Comparison of ENCODE assay signal across 9 cellular contexts in the genomic region with DNA sequence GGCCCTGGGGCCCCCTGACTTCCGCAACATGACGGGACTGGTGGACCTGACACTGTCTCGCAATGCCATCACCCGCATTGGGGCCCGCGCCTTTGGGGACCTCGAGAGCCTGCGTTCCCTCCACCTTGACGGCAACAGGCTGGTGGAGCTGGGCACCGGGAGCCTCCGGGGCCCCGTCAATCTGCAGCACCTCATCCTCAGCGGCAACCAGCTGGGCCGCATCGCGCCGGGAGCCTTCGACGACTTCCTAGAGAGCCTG. TPM values are rescaled to one million over a fixed set of nuclear protein-coding genes. Genes with fewer than 3 reads are reported as not detected.
A peak's percentile ranks its signal among the peaks of the same experiment; 100 is the strongest.
DNase-seq lines count a peak whose midpoint lies in the region; ATAC-seq and TF ChIP-seq lines count a peak whose summit lies in the region.
"Had no signal": no experiment of that assay in that cellular context is flagged by ENCODE, and none has a peak within 500 bp of the region (broad histone marks: within the 10 kb centered on the region; RNA-seq: fewer than 3 reads in every experiment).

No MANE protein-coding gene starts in this region.

- DNase-seq in HuH-7.5 (ENCODE audit: low spot score) (peak; percentile 82), astrocyte of the spinal cord (ENCODE audit: low read depth, low spot score) (no peak), vagina (ENCODE audit: extremely low spot score in 2 of 2) (no peak), NCI-H226 (no peak), NCI-H1105 (lab: John Stamatoyannopoulos, UW) (no peak)
- no peak for DNase-seq in naive thymus-derived CD4-positive, alpha-beta T cell
- DNase-seq: stimulated activated CD4-positive, alpha-beta T cell treated with anti-CD3 and anti-CD28 coated beads, Interleukin-2, amount 100 ng/mL, for 24 hours had no signal

- TF ChIP-seq CTCF in C4-2B (conservative IDR thresholded peaks at IDR 0.05) (no peak), astrocyte of the spinal cord (IDR thresholded peaks at IDR 0.05; ENCODE audit: low read depth, low read length) (no peak), vagina (IDR thresholded peaks at IDR 0.05) (no peak)

- H3K27ac ChIP-seq in C4-2B (peak overlapping the region; percentile 90; the same call in 1 of the 2 replicates), vagina (no peak overlapping the region)
- H3K27ac ChIP-seq in naive thymus-derived CD4-positive, alpha-beta T cell (ENCODE audit: low read depth, low read length): no peak overlapping the region

- peak overlapping the region; percentile 68 for H3K4me3 ChIP-seq in astrocyte of the spinal cord (ENCODE audit: low read depth, low read length)
- no peak overlapping the region for H3K4me3 ChIP-seq in naive thymus-derived CD4-positive, alpha-beta T cell (ENCODE audit: low read length)
- peak overlapping the region in 1 of 2 donors; percentile 84 for H3K4me3 ChIP-seq in vagina

- peak overlapping the region; percentile 18 to 84 (median 63) for H3K4me3 Mint-ChIP-seq in naive thymus-derived CD4-positive, alpha-beta T cell

- no peak for ATAC-seq in naive thymus-derived CD4-positive, alpha-beta T cell
- no peak for ATAC-seq in HG02610 (IDR thresholded peaks at IDR 0.05; ENCODE audit: unreplicated experiment)

- TF ChIP-seq POLR2A in vagina (IDR thresholded peaks at IDR 0.05): no peak

- in situ Hi-C loops in astrocyte of the spinal cord (cut with HindIII; ENCODE audit: low sequenced_read_pairs): no loop called here

- peaks cover 0 to 6% of the 10 kb centered on the region in 2 donors for H3K4me1 ChIP-seq in naive thymus-derived CD4-positive, alpha-beta T cell (ENCODE audit: control insufficient read depth in 2 of 2, insufficient read depth in 2 of 2, low read length in 2 of 2)
- peaks cover 17% of the 10 kb centered on the region for H3K4me1 ChIP-seq in vagina

- POLR2A ChIA-PET in naive thymus-derived CD4-positive, alpha-beta T cell (lab: Charles Lee): no interaction called here

- H3K4me1 Mint-ChIP-seq in naive thymus-derived CD4-positive, alpha-beta T cell: peaks cover 0 to 16% (median 6%) of the 10 kb centered on the region in 7 donors

- no peaks in the 10 kb centered on the region for H3K36me3 Mint-ChIP-seq in naive thymus-derived CD4-positive, alpha-beta T cell

- no peaks in the 10 kb centered on the region for H3K9me3 Mint-ChIP-seq in naive thymus-derived CD4-positive, alpha-beta T cell

- no peaks in the 10 kb centered on the region for H3K27me3 Mint-ChIP-seq in naive thymus-derived CD4-positive, alpha-beta T cell

- peak overlapping the region in 1 of 9 donors; percentile 38 for H3K27ac Mint-ChIP-seq in naive thymus-derived CD4-positive, alpha-beta T cell

- H3K36me3 ChIP-seq in naive thymus-derived CD4-positive, alpha-beta T cell (ENCODE audit: control insufficient read depth in 2 of 3, insufficient read depth in 3 of 3, low read length in 3 of 3): no peaks in the 10 kb centered on the region
- no peaks in the 10 kb centered on the region for H3K36me3 ChIP-seq in vagina

- no peaks in the 10 kb centered on the region for H3K27me3 ChIP-seq in naive thymus-derived CD4-positive, alpha-beta T cell (ENCODE audit: control insufficient read depth in 2 of 2, insufficient read depth in 2 of 2, low read length in 2 of 2)
- H3K27me3 ChIP-seq in vagina: no peaks in the 10 kb centered on the region

- intact Hi-C loops in naive thymus-derived CD4-positive, alpha-beta T cell (cut with micrococcal nuclease): no loop called here
- intact Hi-C loops in vagina (cut with DNase I): no loop called here

- CTCF ChIA-PET in naive thymus-derived CD4-positive, alpha-beta T cell (lab: Charles Lee): no interaction called here

- H3K9me3 ChIP-seq in naive thymus-derived CD4-positive, alpha-beta T cell (ENCODE audit: control insufficient read depth in 2 of 3, low read length in 3 of 3): no peaks in the 10 kb centered on the region
- no peaks in the 10 kb centered on the region for H3K9me3 ChIP-seq in vagina

RNA-seq across cellular contexts. Expression of gene LRFN4, which starts 1.0 kb away (rescaled TPM):
- total RNA-seq in naive thymus-derived CD4-positive, alpha-beta T cell: 10 to 100 TPM in 1 of 5 experiments, 1 to 10 TPM in 3, under 1 TPM in 1; 0.84 to 21.2 (median 1.6) TPM
- polyA plus RNA-seq in naive thymus-derived CD4-positive, alpha-beta T cell: not detected
- total RNA-seq in vagina: 8.1 TPM

RNA-seq across cellular contexts. Expression of gene RCE1, which starts 14.6 kb away (rescaled TPM):
- 10 to 100 TPM; 24.6 to 47.1 (median 33.6) TPM for total RNA-seq in naive thymus-derived CD4-positive, alpha-beta T cell
- 10 to 100 TPM; 17.2 to 28.0 TPM for polyA plus RNA-seq in naive thymus-derived CD4-positive, alpha-beta T cell
- total RNA-seq in vagina: 23.6 TPM
